In genomic region chr2:201852462-201852861, GRCh38 we compare ENCODE assay signal across 1 cellular context.
TF ChIP-seq lines count a peak whose summit lies in the region.

No MANE protein-coding gene starts in this region.

TF ChIP-seq in GM12878, 131 proteins besides CTCF, POLR2A, EP300 and RAD21 (continued from another document):
- no peak for TF ChIP-seq ATF7 (IDR thresholded peaks at IDR 0.05; ENCODE audit: low read depth)
- no peak for TF ChIP-seq MLLT1 (IDR thresholded peaks at IDR 0.05)
- no peak for TF ChIP-seq NFXL1 (IDR thresholded peaks at IDR 0.05; ENCODE audit: borderline replicate concordance)
- TF ChIP-seq PKNOX1 (IDR thresholded peaks at IDR 0.05) = no peak
- TF ChIP-seq JUND (IDR thresholded peaks at IDR 0.05; ENCODE audit: low read depth, low read length) = no peak
- TF ChIP-seq MTA3 (IDR thresholded peaks at IDR 0.05; ENCODE audit: borderline replicate concordance, low read length) = no peak
- no peak for TF ChIP-seq RB1 (IDR thresholded peaks at IDR 0.05; ENCODE audit: borderline replicate concordance)
- TF ChIP-seq BCLAF1 (IDR thresholded peaks at IDR 0.05) = no peak
- TF ChIP-seq USF1 (IDR thresholded peaks at IDR 0.05; ENCODE audit: borderline replicate concordance, extremely low read length, insufficient read depth, low read depth, low read length) = no peak
- no peak for TF ChIP-seq TBL1XR1 (IDR thresholded peaks at IDR 0.05; ENCODE audit: low read depth, low read length)
- TF ChIP-seq E4F1 (IDR thresholded peaks at IDR 0.05; ENCODE audit: borderline replicate concordance, partially characterized antibody) = no peak
